8 cellular contexts compared by ENCODE assay signal in genomic region chr4:185265942-185266341, GRCh38. TPM values are rescaled to one million over a fixed set of nuclear protein-coding genes. Genes with fewer than 3 reads are reported as not detected.
A peak's percentile ranks its signal among the peaks of the same experiment; 100 is the strongest.
DNase-seq lines count a peak whose midpoint lies in the region; ATAC-seq, FAIRE-seq and TF ChIP-seq lines count a peak whose summit lies in the region.

No MANE protein-coding gene starts in this region.

- no peaks in the 10 kb centered on the region for H3K79me2 ChIP-seq in HepG2 (ENCODE audit: insufficient read depth, low read length)

- no peak overlapping the region for H3K27ac ChIP-seq in HepG2 (ENCODE audit: extremely low read length, insufficient read depth, low read length)

- no peak overlapping the region for H3K9ac ChIP-seq in HepG2 (ENCODE audit: insufficient read depth, low read depth, low read length)

- peak; percentile 58 for DNase-seq in ELR (ENCODE audit: low read depth)
- DNase-seq in Jurkat, Clone E6-1 (ENCODE audit: low read depth, low spot score): peak; percentile 92
- DNase-seq in bronchial epithelial cell (ENCODE audit: low read depth): peak; percentile 21
- DNase-seq in SW480 (ENCODE audit: low spot score): no peak
- DNase-seq in HepG2 (ENCODE audit: low spot score): no peak
- no peak for DNase-seq in stimulated activated CD8-positive, alpha-beta memory T cell treated with anti-CD3 and anti-CD28 coated beads, Interleukin-4, amount 100 ng/mL, for 48 hours
- DNase-seq in frontal cortex (ENCODE audit: low spot score in 2 of 2): no peak

- H3K4me1 ChIP-seq in HepG2 (ENCODE audit: insufficient read depth, low read length): peaks cover 9% of the 10 kb centered on the region

- H3K27me3 ChIP-seq in bronchial epithelial cell (ENCODE audit: control insufficient read depth, insufficient read depth, low read length) (no peaks in the 10 kb centered on the region), HepG2 (ENCODE audit: control insufficient read depth in 1 of 2, insufficient read depth in 2 of 2, low read length in 2 of 2) (no peaks in the 10 kb centered on the region)

- no peak overlapping the region for H2AFZ ChIP-seq in HepG2 (ENCODE audit: low read length)

- no peak overlapping the region for H3K4me2 ChIP-seq in HepG2 (ENCODE audit: low read depth, low read length)

- H3K9me3 ChIP-seq in HepG2 (ENCODE audit: low read length): no peaks in the 10 kb centered on the region

- TF ChIP-seq CTCF in bronchial epithelial cell (IDR thresholded peaks at IDR 0.05; ENCODE audit: insufficient read depth, low read length, severe bottlenecking) (no peak), HepG2 (CRISPR knock-in tag; IDR thresholded peaks at IDR 0.05) (no peak)

- FAIRE-seq in bronchial epithelial cell (lab: Jason Lieb, UNC) (no peak), HepG2 (lab: Jason Lieb, UNC) (no peak), frontal cortex (lab: Jason Lieb, UNC) (no peak)

- ATAC-seq in GM21529 (IDR thresholded peaks at IDR 0.05; ENCODE audit: unreplicated experiment): peak; percentile 60
- no peak for ATAC-seq in HepG2

- TF ChIP-seq RAD21 in HepG2 (CRISPR knock-in tag; IDR thresholded peaks at IDR 0.05): no peak

- no peaks in the 10 kb centered on the region for H4K20me1 ChIP-seq in HepG2 (ENCODE audit: insufficient read depth, low read length)

- in situ Hi-C loops in HepG2 (cut with HindIII; ENCODE audit: extremely low pct_ligation_motif_present, low pct_unique_long_range_greater_than_20kb): no loop called here

- peaks cover 1% of the 10 kb centered on the region for H3K36me3 ChIP-seq in bronchial epithelial cell (ENCODE audit: control insufficient read depth, insufficient read depth, low read length)
- peaks cover 5 to 51% of the 10 kb centered on the region in 2 experiments; a peak in 4 of 5 replicates for H3K36me3 ChIP-seq in HepG2 (replicated peaks in 1 of 2; ENCODE audit: control insufficient read depth in 1 of 2, insufficient read depth in 2 of 2, low read length in 2 of 2)

- H3K4me3 ChIP-seq in Jurkat, Clone E6-1 (ENCODE audit: low read length): no peak overlapping the region
- no peak overlapping the region for H3K4me3 ChIP-seq in bronchial epithelial cell (ENCODE audit: low read depth, low read length)
- H3K4me3 ChIP-seq in HepG2 (replicated peaks in 1 of 3; ENCODE audit: insufficient read depth in 1 of 3, low read depth in 2 of 3, low read length in 3 of 3): no peak overlapping the region

- BruUV-seq in HepG2 (replicated peaks; lab: Mats Ljungman, UMichigan): no TSS peak

- WGBS in HepG2 (ENCODE audit: low lambda C conversion rate): 92% methylated on average over 1 of the region's 1 CpG

- TF ChIP-seq EP300 in HepG2 (IDR thresholded peaks at IDR 0.05; ENCODE audit: low read depth in 2 of 2, low read length in 2 of 2) (no peak), HepG2 (CRISPR knock-in tag; IDR thresholded peaks at IDR 0.05; ENCODE audit: borderline replicate concordance) (no peak)

- CTCF ChIA-PET in HepG2 (lab: Yijun Ruan, JAX; ENCODE audit: low intra/inter-chr PET ratio, low total read pairs): no interaction called here

- intact Hi-C loops in HepG2 (cut with micrococcal nuclease; ENCODE audit: unreplicated experiment): no loop called here

- no peak for TF ChIP-seq POLR2A in HepG2 (IDR thresholded peaks at IDR 0.05; ENCODE audit: insufficient read depth in 1 of 2, low read depth in 2 of 2, low read length in 2 of 2)

- POLR2A ChIA-PET in HepG2 (lab: Yijun Ruan, JAX): no interaction called here

TF ChIP-seq in HepG2, 621 proteins besides CTCF, POLR2A, EP300 and RAD21:
- TF ChIP-seq SMARCC2 (IDR thresholded peaks at IDR 0.05): no peak
- TF ChIP-seq MAFK (conservative IDR thresholded peaks at IDR 0.05 in 1 of 2, IDR thresholded peaks at IDR 0.05 in 1 of 2; ENCODE audit: low read length in 2 of 2): 0 out of 4 replicates have a peak, but pooled peaks of 1 of the 2 experiments have one; percentile 23

RNA-seq across cellular contexts. Expression of gene SNX25, which starts 56.5 kb away (rescaled TPM):
- 7.2 TPM for polyA plus RNA-seq in Jurkat, Clone E6-1 (2012; ENCODE audit: insufficient read depth, insufficient read length)
- total RNA-seq in bronchial epithelial cell (14.3 and 18.4 TPM in 2 replicates), HepG2 (2016; rRNA removed; fragmentation: Illumina TruSeq; extraction: Trizol) (19.7 and 23.4 TPM in 2 replicates), frontal cortex (55.4 TPM)
- total RNA-seq in HepG2 (2016; cell fraction: cytosol; rRNA removed; fragmentation: Illumina TruSeq; extraction: Trizol; ENCODE audit: low read depth): 116 and 134 TPM in 2 replicates
- total RNA-seq in HepG2 (2016; cell fraction: insoluble cytoplasmic fraction; rRNA removed; fragmentation: Illumina TruSeq; extraction: Trizol): 18.7 and 25.1 TPM in 2 replicates
- 50.6 and 53.0 TPM in 2 replicates for total RNA-seq in HepG2 (2016; cell fraction: membrane; rRNA removed; fragmentation: Illumina TruSeq; extraction: Trizol)
- total RNA-seq in HepG2 (2016; cell fraction: nucleus; rRNA removed; fragmentation: Illumina TruSeq; extraction: Trizol): 24.7 and 25.8 TPM in 2 replicates
- 21.2 and 23.5 TPM in 2 replicates for polyA plus RNA-seq in HepG2 (2011; rRNA removed)
- 6.4 and 11.9 TPM in 2 replicates for polyA plus RNA-seq in HepG2 (2011; cell fraction: cytosol; rRNA removed)
- polyA plus RNA-seq in HepG2 (2011; cell fraction: nucleus; rRNA removed): 11.8 and 16.0 TPM in 2 replicates
- 23.5 and 24.1 TPM in 2 replicates for polyA plus RNA-seq in HepG2 (2012)
- 5.2 and 5.6 TPM in 2 replicates for polyA plus RNA-seq in HepG2 (2016; cell fraction: cytosol; fragmentation: Illumina TruSeq; extraction: Trizol; ENCODE audit: low read depth)
- 15.3 and 15.6 TPM in 2 replicates for polyA plus RNA-seq in HepG2 (2016; cell fraction: insoluble cytoplasmic fraction; fragmentation: Illumina TruSeq; extraction: Trizol; ENCODE audit: low read depth)
- 11.4 and 12.9 TPM in 2 replicates for polyA plus RNA-seq in HepG2 (2016; cell fraction: membrane; fragmentation: Illumina TruSeq; extraction: Trizol; ENCODE audit: low read depth)
- 22.3 and 22.4 TPM in 2 replicates for polyA plus RNA-seq in HepG2 (2016; cell fraction: nucleus; fragmentation: Illumina TruSeq; extraction: Trizol; ENCODE audit: insufficient read depth, low read depth)
- polyA minus RNA-seq in HepG2 (2011; rRNA and poly(A)+ RNA removed; ENCODE audit: low replicate concordance): 32.3 and 43.0 TPM in 2 replicates
- 21.2 and 26.6 TPM in 2 replicates for polyA minus RNA-seq in HepG2 (2011; cell fraction: cytosol; rRNA and poly(A)+ RNA removed)
- 47.5 and 59.8 TPM in 2 replicates for polyA minus RNA-seq in HepG2 (2011; cell fraction: nucleus; rRNA and poly(A)+ RNA removed)

Comparison
In these comparisons a context has a peak if more than half of its experiments do, and no peak if none do; other contexts are left out.
1. DNase-seq: peak in ELR (single experiment), Jurkat, Clone E6-1 (single experiment) and bronchial epithelial cell (single experiment); none in SW480 (single experiment), HepG2 (single experiment), stimulated activated CD8-positive, alpha-beta memory T cell treated with anti-CD3 and anti-CD28 coated beads, Interleukin-4, amount 100 ng/mL, for 48 hours (single experiment) and frontal cortex (0 of 2).